7 cellular contexts compared by ENCODE assay signal in the genomic region with DNA sequence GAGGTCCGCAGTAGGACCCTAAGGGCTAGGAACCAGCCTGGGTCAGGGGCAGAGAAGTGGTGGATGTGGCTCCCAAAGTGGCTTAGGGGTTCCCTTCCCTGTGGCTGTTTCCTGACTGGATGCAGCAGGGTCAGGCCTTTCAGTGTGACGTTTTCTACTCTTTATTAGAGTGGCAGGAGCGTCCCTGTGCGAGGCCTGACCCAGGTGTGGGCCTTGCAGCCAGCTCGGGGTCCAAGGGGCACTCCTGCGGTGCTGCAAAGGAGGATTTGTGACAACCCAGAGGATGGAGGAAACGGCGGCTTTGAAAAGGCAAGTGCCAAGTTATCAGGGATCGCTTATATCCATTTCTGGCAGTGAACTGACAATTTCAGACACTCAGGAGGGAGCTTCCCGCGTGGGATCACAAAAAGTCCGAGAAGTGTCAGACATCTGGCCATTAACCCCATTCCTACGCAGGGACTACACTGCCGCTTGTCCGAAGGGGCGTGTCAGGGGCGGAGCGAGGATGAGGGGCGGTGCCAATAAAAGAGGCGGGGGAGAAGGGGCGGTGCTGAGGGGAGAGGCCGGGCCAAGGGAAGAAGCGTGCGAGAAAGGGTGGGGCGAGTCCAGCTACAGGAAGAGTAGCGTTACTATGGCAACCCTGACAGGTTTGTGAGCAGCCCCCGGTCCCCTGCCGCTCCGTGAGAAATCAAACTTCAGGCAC.
A peak's percentile ranks its signal among the peaks of the same experiment; 100 is the strongest.
DNase-seq lines count a peak whose midpoint lies in the region; ATAC-seq and TF ChIP-seq lines count a peak whose summit lies in the region.

No MANE protein-coding gene starts in this region.

- peak overlapping the region in 2 of 3 donors; percentile 43 to 75 for H3K9ac ChIP-seq in skeletal muscle tissue (ENCODE audit: low read depth in 1 of 3, low read length in 3 of 3)

- no peak for ATAC-seq in HG03460 (IDR thresholded peaks at IDR 0.05; ENCODE audit: unreplicated experiment)

- peaks cover 0 to 9% (median 4%) of the 10 kb centered on the region in 3 donors for H3K4me1 ChIP-seq in skeletal muscle tissue (ENCODE audit: control insufficient read depth in 3 of 3, insufficient read depth in 3 of 3, low read length in 3 of 3)
- no peaks in the 10 kb centered on the region for H3K4me1 ChIP-seq in PC-9 (replicated peaks; ENCODE audit: insufficient read depth)

- H3K27me3 ChIP-seq in skeletal muscle tissue (ENCODE audit: control insufficient read depth in 3 of 3, insufficient read depth in 3 of 3, low read length in 3 of 3) (no peaks in the 10 kb centered on the region), PC-9 (ENCODE audit: insufficient read depth, low read depth) (no peaks in the 10 kb centered on the region)

- H3K4me2 ChIP-seq in PC-9, result no peak overlapping the region

- intact Hi-C loops in PC-9 (cut with micrococcal nuclease; ENCODE audit: unreplicated experiment), result no loop called here

- H3K27ac ChIP-seq in skeletal muscle tissue (ENCODE audit: low read depth, low read length) (no peak overlapping the region), PC-9 (no peak overlapping the region)

- H3K36me3 ChIP-seq in skeletal muscle tissue (ENCODE audit: control insufficient read depth in 3 of 3, insufficient read depth in 3 of 3, low read length in 3 of 3) (no peaks in the 10 kb centered on the region), PC-9 (ENCODE audit: low read depth) (no peaks in the 10 kb centered on the region)

- no peak overlapping the region for H2AFZ ChIP-seq in PC-9

- POLR2A ChIA-PET in PC-9 (lab: Charles Lee; ENCODE audit: unreplicated experiment), result no interaction called here

- H3K4me3 ChIP-seq in fibroblast of mammary gland (ENCODE audit: control insufficient read depth, low read depth, low read length) (peak overlapping the region; percentile 42), skeletal muscle tissue (ENCODE audit: low read length in 3 of 3) (peak overlapping the region; percentile 79 to 98 (median 92)), PC-9 (no peak overlapping the region)

- H4K20me1 ChIP-seq in PC-9 (ENCODE audit: insufficient read depth), result no peaks in the 10 kb centered on the region

- H3F3A ChIP-seq in PC-9 (ENCODE audit: insufficient read depth, low read depth), result no peaks in the 10 kb centered on the region

- DNase-seq in NCI-H526 (lab: John Stamatoyannopoulos, UW) (peak; percentile 61 to 86), fibroblast of mammary gland (ENCODE audit: low read depth) (peak; percentile 23), PC-9 (no peak), OCI-M2 (lab: John Stamatoyannopoulos, UW; ENCODE audit: unreplicated experiment) (no peak)
- peak; percentile 66 for DNase-seq in activated CD8-positive, alpha-beta memory T cell treated with anti-CD3 and anti-CD28 coated beads, Interleukin-2, amount 50 U/mL, for 24 hours (ENCODE audit: extremely low read depth)

- CTCF ChIA-PET in PC-9 (lab: Charles Lee), result no interaction called here

- TF ChIP-seq CTCF in fibroblast of mammary gland (conservative IDR thresholded peaks at IDR 0.05; ENCODE audit: control insufficient read depth, insufficient read depth, low read depth, low read length) (no peak), PC-9 (conservative IDR thresholded peaks at IDR 0.05) (no peak)

- no peaks in the 10 kb centered on the region for H3K79me2 ChIP-seq in PC-9 (ENCODE audit: low read depth)

- H3K9me3 ChIP-seq in skeletal muscle tissue (ENCODE audit: control insufficient read depth in 3 of 3, low read length in 3 of 3), result no peaks in the 10 kb centered on the region
- H3K9me3 ChIP-seq in PC-9 (ENCODE audit: insufficient read depth, low read depth), result no peaks in the 10 kb centered on the region

- no peaks in the 10 kb centered on the region for H3K9me2 ChIP-seq in PC-9 (ENCODE audit: insufficient read depth)

- BruUV-seq in PC-9 (replicated peaks; lab: Mats Ljungman, UMichigan), result no TSS peak

Comparison
In these comparisons a context has a peak if more than half of its experiments do, and no peak if none do; other contexts are left out.
1. DNase-seq: peak in NCI-H526 (2 of 2), activated CD8-positive, alpha-beta memory T cell treated with anti-CD3 and anti-CD28 coated beads, Interleukin-2, amount 50 U/mL, for 24 hours (single experiment) and fibroblast of mammary gland (single experiment); none in PC-9 (0 of 2) and OCI-M2 (single experiment).